Comparison of ENCODE assay signal across 16 cellular contexts in the genomic region with DNA sequence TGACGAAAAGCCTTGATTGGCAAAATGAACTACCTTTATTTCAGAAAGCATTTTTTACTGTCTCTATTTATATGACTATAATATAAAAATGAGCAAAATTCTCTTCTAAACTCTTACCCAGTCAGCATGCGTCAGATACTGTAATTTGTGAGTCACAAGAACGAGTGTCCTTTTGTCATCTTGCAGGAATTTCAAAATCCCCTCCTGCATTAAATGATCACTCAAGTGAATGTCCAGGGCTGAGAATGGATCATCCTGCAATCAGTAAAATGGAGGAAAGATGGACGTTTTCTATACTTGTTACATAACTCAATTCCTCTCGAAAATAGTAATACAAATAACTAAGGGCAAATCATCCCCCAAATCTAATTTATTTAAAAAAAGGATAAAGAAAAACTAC.
DNase-seq lines count a peak whose midpoint lies in the region; ATAC-seq and TF ChIP-seq lines count a peak whose summit lies in the region.
"Had no signal": no experiment of that assay in that cellular context is flagged by ENCODE, and none has a peak within 500 bp of the region (broad histone marks: within the 10 kb centered on the region; RNA-seq: fewer than 3 reads in every experiment).

No MANE protein-coding gene starts in this region.

- peak overlapping the region; percentile 67 for H2AFZ ChIP-seq in PC-3 (ENCODE audit: low read length)
- H2AFZ ChIP-seq in osteoblast (ENCODE audit: low read length): peak overlapping the region; percentile 56

- ATAC-seq in PC-3 (peak; percentile 91), lower lobe of right lung (no peak), HG02970 (IDR thresholded peaks at IDR 0.05; ENCODE audit: low FRiP score, unreplicated experiment) (no peak)

- H3K36me3 ChIP-seq in PC-3 (ENCODE audit: low read depth, low read length): no peaks in the 10 kb centered on the region
- H3K36me3 ChIP-seq in osteoblast (ENCODE audit: insufficient read depth, low read length): no peaks in the 10 kb centered on the region
- no peaks in the 10 kb centered on the region for H3K36me3 ChIP-seq in lower lobe of right lung
- H3K36me3 ChIP-seq: BLaER1 treated with 17β-estradiol and CSF1 and Interleukin-3, amounts not matched to agents 10 nM and 100 nM had no signal

- H3K9me3 ChIP-seq in PC-3 (ENCODE audit: low read length) (no peaks in the 10 kb centered on the region), osteoblast (ENCODE audit: low read depth, low read length) (no peaks in the 10 kb centered on the region), lower lobe of right lung (no peaks in the 10 kb centered on the region)
- H3K9me3 ChIP-seq: BLaER1 treated with 17β-estradiol and CSF1 and Interleukin-3, amounts not matched to agents 10 nM and 100 nM had no signal

- H3K27me3 ChIP-seq in PC-3 (ENCODE audit: low read length) (no peaks in the 10 kb centered on the region), osteoblast (ENCODE audit: insufficient read depth, low read length) (no peaks in the 10 kb centered on the region), lower lobe of right lung (ENCODE audit: low read depth) (no peaks in the 10 kb centered on the region)
- H3K27me3 ChIP-seq: BLaER1 treated with 17β-estradiol and CSF1 and Interleukin-3, amounts not matched to agents 10 nM and 100 nM had no signal

- H3K4me2 ChIP-seq in PC-3 (ENCODE audit: low read length) (peak overlapping the region; percentile 71), osteoblast (ENCODE audit: insufficient read depth, low read length) (peak overlapping the region; percentile 42)
- H3K4me2 ChIP-seq: BLaER1 treated with 17β-estradiol and CSF1 and Interleukin-3, amounts not matched to agents 10 nM and 100 nM had no signal

- peak overlapping the region; percentile 71 for H3K27ac ChIP-seq in PC-3 (ENCODE audit: low read length)
- peak overlapping the region; percentile 1 for H3K27ac ChIP-seq in epithelial cell of prostate
- H3K27ac ChIP-seq in osteoblast (ENCODE audit: low read depth, low read length): peak overlapping the region; percentile 33
- no peak overlapping the region for H3K27ac ChIP-seq in lower lobe of right lung
- H3K27ac ChIP-seq: BLaER1 treated with 17β-estradiol and CSF1 and Interleukin-3, amounts not matched to agents 10 nM and 100 nM had no signal

- no peaks in the 10 kb centered on the region for H3K9me2 ChIP-seq in PC-3 (replicated peaks; ENCODE audit: low read length)

- no TSS peak for BruUV-seq in PC-3 (replicated peaks; lab: Mats Ljungman, UMichigan)

- intact Hi-C loops in PC-3 (cut with micrococcal nuclease) (loop anchor here (5.0 kb wide), 1 partner anchor 35 kb away; no protein-coding TSS in a partner anchor), lower lobe of right lung (cut with DNase I) (no loop called here)

- H3K79me2 ChIP-seq in PC-3 (ENCODE audit: low read length) (no peaks in the 10 kb centered on the region), osteoblast (ENCODE audit: insufficient read depth, low read length) (no peaks in the 10 kb centered on the region)

- DNase-seq in EH (ENCODE audit: low read depth) (peak; percentile 81), PC-3 (peak; percentile 84), epithelial cell of prostate (ENCODE audit: low read depth, low spot score) (no peak), osteoblast (ENCODE audit: insufficient read length, low spot score, missing footprints) (peak; percentile 65), lower lobe of right lung (no peak)
- no peak for DNase-seq in activated CD4-positive, alpha-beta T cell treated with anti-CD3 and anti-CD28 coated beads, Interleukin-2, amount 50 U/mL, for 4 hours
- no peak for DNase-seq in stimulated activated naive CD4-positive, alpha-beta T cell treated with Interleukin-2 at 50 U/mL for 16 hours (lab: John Stamatoyannopoulos, UW)
- DNase-seq: activated naive CD8-positive, alpha-beta T cell treated with anti-CD3 and anti-CD28 coated beads, Interleukin-2, amount 10 ng/mL, durations not matched to agents 7 days and 5 days; activated T-cell treated with anti-CD3 and anti-CD28 coated beads, Interleukin-2, amount 50 U/mL, for 24 hours; cerebellar nuclear complex; DMS 273 treated with DMSO at 0.1 percent for 48 hours; NCI-H526 treated with DMSO at 0.1 percent for 48 hours; nephron progenitor cell; substantia nigra had no signal

- CTCF ChIA-PET in PC-3 (lab: Charles Lee): no interaction called here

- H3F3A ChIP-seq in PC-3 (ENCODE audit: low read length, unreplicated experiment): no peaks in the 10 kb centered on the region

- H3K4me1 ChIP-seq in PC-3 (ENCODE audit: insufficient read depth, low read length) (peaks cover 17% of the 10 kb centered on the region), osteoblast (ENCODE audit: insufficient read depth, low read length) (peaks cover 5% of the 10 kb centered on the region), lower lobe of right lung (no peaks in the 10 kb centered on the region)
- H3K4me1 ChIP-seq: BLaER1 treated with 17β-estradiol and CSF1 and Interleukin-3, amounts not matched to agents 10 nM and 100 nM had no signal

- H3K9ac ChIP-seq in PC-3 (ENCODE audit: low read length): no peak overlapping the region
- H3K9ac ChIP-seq: BLaER1 treated with 17β-estradiol and CSF1 and Interleukin-3, amounts not matched to agents 10 nM and 100 nM had no signal

- H4K20me1 ChIP-seq in PC-3 (ENCODE audit: low read length) (no peaks in the 10 kb centered on the region), osteoblast (ENCODE audit: insufficient read depth, low read length) (no peaks in the 10 kb centered on the region)
- H4K20me1 ChIP-seq: BLaER1 treated with 17β-estradiol and CSF1 and Interleukin-3, amounts not matched to agents 10 nM and 100 nM had no signal

- TF ChIP-seq CTCF in PC-3 (conservative IDR thresholded peaks at IDR 0.05; ENCODE audit: low read depth, low read length) (no peak), osteoblast (IDR thresholded peaks at IDR 0.05; ENCODE audit: extremely low read depth, low read depth, low read length) (no peak), lower lobe of right lung (IDR thresholded peaks at IDR 0.05) (no peak)

- POLR2A ChIA-PET in PC-3 (lab: Charles Lee; ENCODE audit: unreplicated experiment): no interaction called here

- H3K4me3 ChIP-seq in PC-3 (ENCODE audit: low read length) (no peak overlapping the region; the same call in 1 of the 2 replicates), osteoblast (ENCODE audit: insufficient read depth, low read length) (no peak overlapping the region), lower lobe of right lung (no peak overlapping the region)
- H3K4me3 ChIP-seq: BLaER1 treated with 17β-estradiol and CSF1 and Interleukin-3, amounts not matched to agents 10 nM and 100 nM had no signal

Comparison
In these comparisons a context has a peak if more than half of its experiments do, and no peak if none do; other contexts are left out.
1. DNase-seq: peak in EH (single experiment), PC-3 (single experiment) and osteoblast (single experiment); none in epithelial cell of prostate (single experiment), activated CD4-positive, alpha-beta T cell treated with anti-CD3 and anti-CD28 coated beads, Interleukin-2, amount 50 U/mL, for 4 hours (0 of 2), stimulated activated naive CD4-positive, alpha-beta T cell treated with Interleukin-2 at 50 U/mL for 16 hours (single experiment) and lower lobe of right lung (single experiment).